Comparison of ENCODE assay signal across 8 cellular contexts in the genomic region with DNA sequence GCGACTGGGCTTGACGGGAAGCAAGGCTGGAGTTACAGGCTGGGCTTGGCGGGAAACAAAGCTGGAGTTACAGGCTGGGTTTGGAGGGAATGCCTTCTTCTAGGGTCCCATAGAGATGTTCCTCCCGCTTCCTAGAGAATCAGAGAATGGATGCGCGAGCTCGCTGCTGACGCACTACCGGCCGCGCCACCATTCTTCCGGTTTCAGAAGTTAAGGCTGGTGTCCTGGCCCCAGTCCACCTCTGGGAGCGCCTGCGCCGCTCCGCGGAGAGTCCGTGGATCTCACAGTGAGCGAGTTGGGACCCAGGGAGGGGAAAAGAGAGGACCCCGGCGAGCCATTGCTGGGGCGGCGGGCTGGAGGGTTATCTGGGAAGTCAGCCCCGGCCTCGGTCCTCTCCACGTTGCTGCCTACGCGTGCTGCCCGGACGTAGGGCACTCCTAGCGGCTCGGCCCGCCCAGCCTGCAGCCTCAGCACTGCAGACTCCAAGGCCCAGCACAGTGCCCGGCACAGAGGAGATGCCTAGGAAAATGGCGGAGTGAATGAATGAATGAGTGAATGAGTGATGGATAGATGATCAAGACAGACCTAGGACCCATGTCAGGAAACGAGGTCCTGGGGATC. TPM values are rescaled to one million over a fixed set of nuclear protein-coding genes. Genes with fewer than 3 reads are reported as not detected.
DNase-seq lines count a peak whose midpoint lies in the region; ATAC-seq, FAIRE-seq and TF ChIP-seq lines count a peak whose summit lies in the region.

A gene (plus strand): TSS at position 206 of the 621 bp plus-strand sequence. CDS start 7,602 bp downstream, outside the sequence.

- DNase-seq in GM12891 (ENCODE audit: insufficient read length, low spot score) (peak; percentile 41), NCI-H748 (lab: John Stamatoyannopoulos, UW; ENCODE audit: unreplicated experiment) (peak; percentile 92), activated T-helper 1 cell treated with Interleukin-2 at 50 U/mL for 16 hours (ENCODE audit: low read depth) (peak; percentile 24), RCC 7860 (ENCODE audit: low spot score) (no peak)
- peak; percentile 59 for DNase-seq in stimulated activated CD8-positive, alpha-beta memory T cell treated with anti-CD3 and anti-CD28 coated beads, Interleukin-4, amount 100 ng/mL, for 24 hours (ENCODE audit: low read depth)

- no peaks in the 10 kb centered on the region for H3K27me3 ChIP-seq in mucosa of rectum (ENCODE audit: control insufficient read depth in 2 of 2, insufficient read depth in 2 of 2, low read length in 2 of 2)

- H3K4me1 ChIP-seq in mucosa of rectum (ENCODE audit: control insufficient read depth in 2 of 2, insufficient read depth in 2 of 2, low read length in 2 of 2), result peaks cover 0 to 3% of the 10 kb centered on the region in 2 donors

- H3K9ac ChIP-seq in mucosa of rectum (ENCODE audit: low read depth in 1 of 2, low read length in 2 of 2), result peak within 1 kb of the TSS; percentile 47 to 52

- ATAC-seq in esophagus mucosa (peak; percentile 92), HG03196 (IDR thresholded peaks at IDR 0.05; ENCODE audit: unreplicated experiment) (no peak)

- peak within 1 kb of the TSS; percentile 79 to 88 for H3K4me3 ChIP-seq in mucosa of rectum (ENCODE audit: low read length in 2 of 2)

- 0 out of 2 replicates have a peak, but pooled peaks have one; percentile 29 for TF ChIP-seq POLR2A in GM12891 (IDR thresholded peaks at IDR 0.05; ENCODE audit: low read depth, low read length)

- FAIRE-seq in GM12891 (lab: Jason Lieb, UNC), result peak; percentile 77
- FAIRE-seq in RCC 7860 (lab: Jason Lieb, UNC), result no peak

- H3K36me3 ChIP-seq in mucosa of rectum (ENCODE audit: control insufficient read depth in 2 of 2, insufficient read depth in 2 of 2, low read length in 2 of 2), result no peaks in the 10 kb centered on the region

- peak within 1 kb of the TSS in 1 of 2 donors; percentile 39 for H3K27ac ChIP-seq in mucosa of rectum (ENCODE audit: low read depth in 2 of 2, low read length in 2 of 2)

- peaks cover 14 to 19% of the 10 kb centered on the region in 2 donors for H3K9me3 ChIP-seq in mucosa of rectum (ENCODE audit: control insufficient read depth in 2 of 2, low read length in 2 of 2)

TF ChIP-seq in GM12891, 5 proteins besides CTCF, POLR2A, EP300 and RAD21:
- TF ChIP-seq POLR2AphosphoS5 (IDR thresholded peaks at IDR 0.05; ENCODE audit: low read depth, low read length) (no peak), TAF1 (IDR thresholded peaks at IDR 0.05; ENCODE audit: low read depth, low read length) (peak; percentile 65; the same call in 1 of the 2 replicates)

RNA-seq across cellular contexts. Expression of the gene that starts here (rescaled TPM):
- polyA plus RNA-seq in GM12891 (2012; ENCODE audit: low read depth, missing spikeins), result 0.92 TPM
- 1.7 TPM for total RNA-seq in esophagus mucosa
